In the genomic region with DNA sequence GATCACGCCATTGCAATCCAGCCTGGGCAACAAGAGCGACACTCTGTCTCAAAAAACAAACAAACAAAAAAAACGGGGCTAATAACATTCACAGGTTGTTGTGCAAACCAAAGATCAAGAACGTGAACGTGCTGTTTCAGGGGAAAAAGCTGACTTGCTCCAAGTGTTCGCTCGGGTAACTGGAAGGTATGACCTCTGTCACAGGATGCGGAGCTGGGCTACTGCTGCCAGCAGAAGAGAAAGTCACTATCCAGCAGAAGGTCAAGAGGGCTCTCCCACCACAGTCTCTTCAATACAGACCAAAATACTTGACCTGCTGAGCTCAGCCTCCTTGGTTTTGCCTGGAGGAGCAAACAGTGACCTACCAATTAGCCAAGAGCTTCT, we compare ENCODE assay signal across 9 cellular contexts. TPM values are rescaled to one million over a fixed set of nuclear protein-coding genes. Genes with fewer than 3 reads are reported as not detected.
DNase-seq lines count a peak whose midpoint lies in the region; ATAC-seq and TF ChIP-seq lines count a peak whose summit lies in the region.
"Had no signal": no experiment of that assay in that cellular context is flagged by ENCODE, and none has a peak within 500 bp of the region (broad histone marks: within the 10 kb centered on the region; RNA-seq: fewer than 3 reads in every experiment).

No MANE protein-coding gene starts in this region.

- DNase-seq in mesothelial cell of epicardium (ENCODE audit: low spot score in 2 of 2, unreplicated experiment in 2 of 2) (no peak), GM19240 (ENCODE audit: insufficient read length, low spot score) (no peak), mesenteric fat pad (ENCODE audit: low spot score) (no peak)
- DNase-seq in central memory CD4-positive, alpha-beta T cell: no peak
- DNase-seq: activated T-cell treated with anti-CD3 and anti-CD28 coated beads, Interleukin-2, amount 50 U/mL, for 48 hours had no signal

- H3K4me3 ChIP-seq in HUES6 (ENCODE audit: low read depth, low read length) (no peak overlapping the region), ectodermal cell (ENCODE audit: insufficient read depth, low read depth, low read length) (peak overlapping the region; percentile 9), stomach smooth muscle (ENCODE audit: low read length in 2 of 2) (no peak overlapping the region)

- H3K4me3 Mint-ChIP-seq in mesothelial cell of epicardium: no peak overlapping the region

- peak overlapping the region; percentile 24 for H3K9ac ChIP-seq in HUES6 (ENCODE audit: low read length)
- H3K9ac ChIP-seq in stomach smooth muscle (ENCODE audit: low read length in 2 of 2): peak overlapping the region in 1 of 2 donors; percentile 4

- H3K36me3 Mint-ChIP-seq in mesothelial cell of epicardium: peaks cover 2% of the 10 kb centered on the region

- no peak for TF ChIP-seq CTCF in mesothelial cell of epicardium (IDR thresholded peaks at IDR 0.05; ENCODE audit: unreplicated experiment)

- no peak for ATAC-seq in GM18861 (IDR thresholded peaks at IDR 0.05; ENCODE audit: unreplicated experiment)

- H3K4me1 ChIP-seq in HUES6 (ENCODE audit: control insufficient read depth, insufficient read depth, low read length): peaks cover 37% of the 10 kb centered on the region
- peaks cover 17% of the 10 kb centered on the region for H3K4me1 ChIP-seq in ectodermal cell (ENCODE audit: control insufficient read depth, insufficient read depth, low read length)
- H3K4me1 ChIP-seq in stomach smooth muscle (ENCODE audit: control insufficient read depth, insufficient read depth, low read length): peaks cover 54% of the 10 kb centered on the region

- H3K9me3 ChIP-seq in HUES6 (ENCODE audit: control insufficient read depth, insufficient read depth, low read depth, low read length): peaks cover 4% of the 10 kb centered on the region; the same call in 1 of the 2 replicates
- H3K9me3 ChIP-seq in ectodermal cell (ENCODE audit: control insufficient read depth, low read length): no peaks in the 10 kb centered on the region
- H3K9me3 ChIP-seq in stomach smooth muscle (ENCODE audit: control insufficient read depth in 2 of 2, low read length in 2 of 2): no peaks in the 10 kb centered on the region

- no peaks in the 10 kb centered on the region for H3K9me3 Mint-ChIP-seq in mesothelial cell of epicardium

- H3K36me3 ChIP-seq in HUES6 (ENCODE audit: control insufficient read depth, insufficient read depth, low read length) (no peaks in the 10 kb centered on the region), ectodermal cell (ENCODE audit: control insufficient read depth, insufficient read depth, low read length) (no peaks in the 10 kb centered on the region), stomach smooth muscle (ENCODE audit: control insufficient read depth in 2 of 2, insufficient read depth in 2 of 2, low read length in 2 of 2) (peaks cover 9 to 10% of the 10 kb centered on the region in 2 donors)

- H3K27me3 Mint-ChIP-seq in mesothelial cell of epicardium (ENCODE audit: low read depth): no peaks in the 10 kb centered on the region

- 84 to 88% methylated on average over 8 of the region's 8 CpGs for WGBS in ectodermal cell, 2 experiments

- H3K27ac Mint-ChIP-seq in mesothelial cell of epicardium: peak overlapping the region; percentile 94

- H3K27me3 ChIP-seq in HUES6 (ENCODE audit: control insufficient read depth, insufficient read depth, low read length) (no peaks in the 10 kb centered on the region), ectodermal cell (ENCODE audit: control insufficient read depth, insufficient read depth, low read length, poor library complexity, severe bottlenecking) (no peaks in the 10 kb centered on the region), stomach smooth muscle (ENCODE audit: control insufficient read depth in 1 of 2, insufficient read depth in 2 of 2, low read length in 2 of 2) (no peaks in the 10 kb centered on the region)

- peaks cover 63% of the 10 kb centered on the region for H3K4me1 Mint-ChIP-seq in mesothelial cell of epicardium

- H3K27ac ChIP-seq in HUES6 (ENCODE audit: low read depth, low read length) (no peak overlapping the region), ectodermal cell (ENCODE audit: insufficient read depth, low read depth, low read length, poor library complexity, severe bottlenecking) (peak overlapping the region; percentile 75), stomach smooth muscle (ENCODE audit: low read length) (peak overlapping the region; percentile 74)

RNA-seq across cellular contexts. Expression of a gene that starts 59.7 kb away (rescaled TPM):
- 7.8 TPM for polyA plus RNA-seq in ectodermal cell (2013, experiment 1 of 4)
- 14.2 TPM for polyA plus RNA-seq in ectodermal cell (2013, experiment 2 of 4)
- polyA plus RNA-seq in ectodermal cell (2013, experiment 3 of 4): 8.0 TPM
- 11.2 TPM for polyA plus RNA-seq in ectodermal cell (2013, experiment 4 of 4)
- 35.3 to 39.9 TPM (median 37.3 TPM) in 3 replicates for total RNA-seq in mesothelial cell of epicardium
- total RNA-seq in mesenteric fat pad: 162 TPM
